8 cellular contexts compared by ENCODE assay signal in the genomic region with DNA sequence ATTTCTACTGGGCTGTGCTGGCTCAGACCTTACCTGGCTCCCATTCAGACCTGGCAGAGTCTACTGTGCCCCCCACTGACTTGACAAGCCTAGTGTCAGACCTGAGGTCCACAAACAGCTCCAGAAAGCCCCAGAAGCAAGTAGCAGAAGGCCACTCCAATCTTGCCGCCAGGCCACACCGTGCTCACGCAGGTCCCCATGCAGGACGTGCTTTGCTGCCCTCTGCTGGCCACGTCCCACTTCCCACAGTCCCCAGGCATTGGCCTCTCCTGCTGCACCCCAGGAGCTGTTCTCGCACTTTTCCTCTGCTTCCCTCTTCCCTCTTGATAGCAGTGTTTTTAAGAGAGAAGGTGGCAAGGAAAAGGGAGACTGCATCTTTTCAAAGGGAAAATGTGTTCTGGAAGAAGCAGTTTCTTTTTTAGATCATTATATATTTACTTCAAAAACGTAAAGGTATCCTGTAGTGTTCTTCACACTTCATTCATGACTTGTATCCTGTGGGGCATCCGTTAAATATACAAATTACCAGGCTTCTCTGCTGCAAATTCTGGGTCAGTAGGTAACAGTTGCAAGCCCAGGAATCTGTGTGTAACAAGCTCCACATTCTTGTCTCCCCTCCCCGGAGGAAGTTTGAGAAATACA.
A peak's percentile ranks its signal among the peaks of the same experiment; 100 is the strongest.
DNase-seq lines count a peak whose midpoint lies in the region; ATAC-seq and TF ChIP-seq lines count a peak whose summit lies in the region.

No MANE protein-coding gene starts in this region.

- no peak overlapping the region for H2BK5ac ChIP-seq in neuronal stem cell (ENCODE audit: low read length)

- H2BK15ac ChIP-seq in neuronal stem cell (ENCODE audit: low read length), result no peak overlapping the region

- peaks cover 14% of the 10 kb centered on the region for H3K27me3 Mint-ChIP-seq in activated T-cell treated with anti-CD3 and anti-CD28 coated beads, Interleukin-2, amount 50 U/mL, for 72 hours (ENCODE audit: low read depth)

- H4K20me1 ChIP-seq in GM23248 (ENCODE audit: insufficient read depth) (no peaks in the 10 kb centered on the region), KMS-11 (ENCODE audit: insufficient read depth) (no peaks in the 10 kb centered on the region)

- H3F3A ChIP-seq in GM23248 (ENCODE audit: insufficient read depth), result no peaks in the 10 kb centered on the region

- ATAC-seq in activated T-cell treated with anti-CD3 and anti-CD28 coated beads, Interleukin-2, amount 50 U/mL, for 72 hours (replicated peaks in 1 of 2), result peak; percentile 99 to 100

- H3K4ac ChIP-seq in neuronal stem cell (ENCODE audit: low read length), result no peak overlapping the region

- H3K9me2 ChIP-seq in GM23248 (ENCODE audit: insufficient read depth), result no peaks in the 10 kb centered on the region

- no peak overlapping the region for H3K27ac ChIP-seq in GM23248
- H3K27ac ChIP-seq in KMS-11, result no peak overlapping the region
- no peak overlapping the region for H3K27ac ChIP-seq in Peyer's patch
- H3K27ac ChIP-seq in neuronal stem cell (replicated peaks; ENCODE audit: low read length), result no peak overlapping the region
- no peak overlapping the region for H3K27ac ChIP-seq in substantia nigra (ENCODE audit: low read depth, low read length, poor library complexity, severe bottlenecking)

- H3K4me3 Mint-ChIP-seq in activated T-cell treated with anti-CD3 and anti-CD28 coated beads, Interleukin-2, amount 50 U/mL, for 72 hours, result no peak overlapping the region

- no peak overlapping the region for H4K91ac ChIP-seq in neuronal stem cell (ENCODE audit: low read depth, low read length, poor library complexity)

- H3K18ac ChIP-seq in neuronal stem cell (ENCODE audit: low read length), result no peak overlapping the region

- 22 to 30% methylated on average over 9 of the region's 9 CpGs for WGBS in GM23248 (ENCODE audit: low coverage in 1 of 2, low lambda C conversion rate in 2 of 2, missing lambda C conversion rate in 2 of 2), 2 experiments
- WGBS in neuronal stem cell (ENCODE audit: extremely low coverage in 2 of 2, insufficient read length in 2 of 2, insufficient replicate concordance in 1 of 2), 2 donors, result no CpG with 5 or more reads among the region's 9 CpGs

- H3K36me3 Mint-ChIP-seq in activated T-cell treated with anti-CD3 and anti-CD28 coated beads, Interleukin-2, amount 50 U/mL, for 72 hours (ENCODE audit: insufficient read depth in 2 of 2), result no peaks in the 10 kb centered on the region

- H2AFZ ChIP-seq in GM23248 (peak overlapping the region; percentile 27; the same call in 1 of the 2 replicates), KMS-11 (ENCODE audit: low read depth) (peak overlapping the region; percentile 50; the same call in 1 of the 2 replicates), neuronal stem cell (ENCODE audit: low read length) (peak overlapping the region; percentile 27)

- H3K4me3 ChIP-seq in GM23248, result no peak overlapping the region
- no peak overlapping the region for H3K4me3 ChIP-seq in KMS-11 (IDR thresholded peaks at IDR 0.05; ENCODE audit: insufficient read depth, low read depth, low read length)
- H3K4me3 ChIP-seq in Peyer's patch, result no peak overlapping the region
- no peak overlapping the region for H3K4me3 ChIP-seq in fibroblast of pulmonary artery (replicated peaks; ENCODE audit: low read depth, low read length)
- H3K4me3 ChIP-seq in neuronal stem cell (ENCODE audit: low read length in 2 of 2), result no peak overlapping the region

- no peak for TF ChIP-seq POLR2A in Peyer's patch (IDR thresholded peaks at IDR 0.05)

- no peaks in the 10 kb centered on the region for H3K36me3 ChIP-seq in GM23248 (ENCODE audit: low read depth)
- H3K36me3 ChIP-seq in KMS-11 (ENCODE audit: insufficient read depth), result no peaks in the 10 kb centered on the region
- no peaks in the 10 kb centered on the region for H3K36me3 ChIP-seq in Peyer's patch
- no peaks in the 10 kb centered on the region for H3K36me3 ChIP-seq in neuronal stem cell (replicated peaks in 1 of 2; ENCODE audit: control insufficient read depth in 2 of 2, insufficient read depth in 2 of 2, low read length in 2 of 2)

- DNase-seq in ELR (ENCODE audit: low read depth), result peak; percentile 71
- DNase-seq in GM23248, result peak; percentile 77
- DNase-seq in Peyer's patch, result peak; percentile 84 to 94 (median 89)
- DNase-seq in activated T-cell treated with anti-CD3 and anti-CD28 coated beads, Interleukin-2, amount 50 U/mL, for 72 hours, result peak; percentile 82 to 84
- peak; percentile 74 for DNase-seq in fibroblast of pulmonary artery (ENCODE audit: low read depth)
- DNase-seq in neuronal stem cell (ENCODE audit: low spot score), result peak; percentile 69
- DNase-seq in substantia nigra (lab: John Stamatoyannopoulos, UW), result peak in 48 of 49 donors; percentile 2 to 85 (median 60)

- H3K9ac ChIP-seq in GM23248, result no peak overlapping the region
- H3K9ac ChIP-seq in KMS-11, result no peak overlapping the region
- H3K9ac ChIP-seq in neuronal stem cell (ENCODE audit: low read depth, low read length, poor library complexity), result no peak overlapping the region

- H2BK120ac ChIP-seq in neuronal stem cell (ENCODE audit: low read depth, low read length), result no peak overlapping the region

- H3K27ac Mint-ChIP-seq in activated T-cell treated with anti-CD3 and anti-CD28 coated beads, Interleukin-2, amount 50 U/mL, for 72 hours, result no peak overlapping the region

- no peak overlapping the region for H3K23ac ChIP-seq in neuronal stem cell (ENCODE audit: low read depth, low read length, poor library complexity)

- H3K4me2 ChIP-seq in GM23248 (ENCODE audit: unreplicated experiment) (no peak overlapping the region), KMS-11 (0 out of 2 replicates have a peak overlapping the region, but pooled peaks have one; percentile 4), neuronal stem cell (ENCODE audit: insufficient read depth, low read length, poor library complexity, severe bottlenecking) (no peak overlapping the region)

- H4K8ac ChIP-seq in neuronal stem cell (ENCODE audit: low read depth, low read length), result no peak overlapping the region

- H3K9me3 ChIP-seq in GM23248 (ENCODE audit: low read depth) (no peaks in the 10 kb centered on the region), Peyer's patch (no peaks in the 10 kb centered on the region), neuronal stem cell (replicated peaks in 1 of 2; ENCODE audit: control insufficient read depth in 2 of 2, insufficient read depth in 1 of 2, low read depth in 1 of 2, low read length in 2 of 2) (no peaks in the 10 kb centered on the region)

- no peaks in the 10 kb centered on the region for H3K9me3 Mint-ChIP-seq in activated T-cell treated with anti-CD3 and anti-CD28 coated beads, Interleukin-2, amount 50 U/mL, for 72 hours

- H3K79me2 ChIP-seq in GM23248 (ENCODE audit: insufficient read depth) (no peaks in the 10 kb centered on the region), KMS-11 (ENCODE audit: insufficient read depth, low read depth) (no peaks in the 10 kb centered on the region)

- H3K14ac ChIP-seq in neuronal stem cell (ENCODE audit: low read length), result no peak overlapping the region

- TF ChIP-seq CTCF in KMS-11 (conservative IDR thresholded peaks at IDR 0.05; ENCODE audit: low read depth, low read length) (peak; percentile 88), Peyer's patch (IDR thresholded peaks at IDR 0.05) (peak; percentile 48 to 91 (median 68)), fibroblast of pulmonary artery (IDR thresholded peaks at IDR 0.05; ENCODE audit: low read length, missing control alignments) (peak; percentile 98)

- H3K4me1 Mint-ChIP-seq in activated T-cell treated with anti-CD3 and anti-CD28 coated beads, Interleukin-2, amount 50 U/mL, for 72 hours (ENCODE audit: low read depth), result peaks cover 6% of the 10 kb centered on the region

- in situ Hi-C loops in GM23248 (cut with MboI), result no loop called here

- H3K27me3 ChIP-seq in GM23248 (replicated peaks; ENCODE audit: insufficient read depth) (peaks cover 19% of the 10 kb centered on the region), KMS-11 (ENCODE audit: insufficient read depth, low read depth) (no peaks in the 10 kb centered on the region), Peyer's patch (no peaks in the 10 kb centered on the region), neuronal stem cell (ENCODE audit: control insufficient read depth in 3 of 3, insufficient read depth in 3 of 3, low read depth in 1 of 3, low read length in 3 of 3) (peaks cover 0 to 3% (median 0%) of the 10 kb centered on the region in 3 experiments)

- no peak overlapping the region for H2BK12ac ChIP-seq in neuronal stem cell (ENCODE audit: low read length)

- H3K4me1 ChIP-seq in GM23248 (ENCODE audit: insufficient read depth) (no peaks in the 10 kb centered on the region), KMS-11 (ENCODE audit: low read depth, poor library complexity, severe bottlenecking) (peaks cover 47% of the 10 kb centered on the region), Peyer's patch (peaks cover 0 to 4% (median 0%) of the 10 kb centered on the region in 4 donors), neuronal stem cell (ENCODE audit: control insufficient read depth in 2 of 2, insufficient read depth in 1 of 2, low read depth in 1 of 2, low read length in 2 of 2) (peaks cover 0 to 2% of the 10 kb centered on the region in 2 donors)

- no peaks in the 10 kb centered on the region for H3K79me1 ChIP-seq in neuronal stem cell (ENCODE audit: low read depth, low read length)

- H2AK5ac ChIP-seq in neuronal stem cell (ENCODE audit: low read depth, low read length), result no peak overlapping the region
